In genomic region chr6:157288575-157288974, GRCh38 we compare ENCODE assay signal across 16 cellular contexts.
"Had no signal": no experiment of that assay in that cellular context is flagged by ENCODE, and none has a peak within 500 bp of the region (broad histone marks: within the 10 kb centered on the region; RNA-seq: fewer than 3 reads in every experiment).

No MANE protein-coding gene starts in this region.

- DNase-seq: colonic mucosa; cortex of kidney; effector CD8-positive, alpha-beta T cell; effector memory CD8-positive, alpha-beta T cell; foreskin keratinocyte; heart left ventricle; hypothalamus; immature natural killer cell; left cardiac atrium; left lung; left ventricle myocardium superior; mammary epithelial cell; mesendoderm; mucosa of descending colon; naive B cell; naive thymus-derived CD8-positive, alpha-beta T cell had no signal
